ENCODE assay signal across 13 cellular contexts in the genomic region with DNA sequence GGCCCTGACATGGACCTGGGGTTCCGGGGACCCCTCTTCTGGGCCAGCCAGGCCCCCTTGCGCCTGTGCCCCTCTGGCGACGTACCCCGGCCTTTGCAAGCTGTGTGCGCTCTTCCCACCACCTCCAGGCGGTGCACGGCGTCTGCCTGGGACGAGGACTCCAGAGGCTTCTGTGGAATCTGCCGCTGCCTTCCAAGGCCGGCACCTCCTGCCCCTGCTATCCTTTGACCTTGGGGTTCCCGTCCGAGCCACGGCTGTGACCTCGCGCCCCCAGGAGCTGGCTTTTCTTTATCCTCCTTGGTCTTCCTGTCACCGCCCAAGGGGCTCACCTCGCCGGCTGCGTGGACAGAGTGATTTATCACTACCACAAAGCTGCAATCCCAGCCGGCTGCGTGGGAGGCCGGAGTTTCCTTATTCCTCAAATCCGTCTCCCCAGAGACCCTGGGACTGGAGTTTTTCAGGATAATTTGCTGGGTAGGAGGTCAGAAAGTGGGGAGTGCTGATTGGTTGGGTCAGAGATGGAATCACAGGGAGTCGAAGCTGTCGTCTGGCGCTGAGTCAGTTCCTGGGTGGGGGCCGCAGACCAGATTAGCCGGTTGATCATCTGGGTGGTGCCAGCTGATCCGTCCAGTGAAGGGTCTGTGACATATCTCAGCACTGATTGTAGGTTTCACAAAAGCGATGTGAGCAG. TPM values are rescaled to one million over a fixed set of nuclear protein-coding genes. Genes with fewer than 3 reads are reported as not detected.
A peak's percentile ranks its signal among the peaks of the same experiment; 100 is the strongest.
DNase-seq lines count a peak whose midpoint lies in the region; ATAC-seq and TF ChIP-seq lines count a peak whose summit lies in the region.
"Had no signal": no experiment of that assay in that cellular context is flagged by ENCODE, and none has a peak within 500 bp of the region (broad histone marks: within the 10 kb centered on the region; RNA-seq: fewer than 3 reads in every experiment).

No MANE protein-coding gene starts in this region.

- CTCF ChIA-PET in WTC11 (lab: Charles Lee), result no interaction called here
- CTCF ChIA-PET in activated CD4-positive, alpha-beta memory T cell treated with anti-CD3 and anti-CD28 coated beads, Interleukin-2, amount 10 ng/mL, durations not matched to agents 7 days and 5 days (lab: Charles Lee), result no interaction called here

- H3K9me3 ChIP-seq in left ventricle myocardium inferior (replicated peaks), result no peaks in the 10 kb centered on the region
- H3K9me3 ChIP-seq: adrenal gland, testis had no signal

- intact Hi-C loops in left ventricle myocardium inferior (cut with micrococcal nuclease) (no loop called here), posterior vena cava (cut with DNase I) (no loop called here)

- H3K9me3 Mint-ChIP-seq in WTC11, result no peaks in the 10 kb centered on the region
- H3K9me3 Mint-ChIP-seq in activated CD4-positive, alpha-beta memory T cell treated with anti-CD3 and anti-CD28 coated beads, Interleukin-2, amount 10 ng/mL, durations not matched to agents 7 days and 5 days, result no peaks in the 10 kb centered on the region

- H3K4me3 ChIP-seq in left ventricle myocardium inferior, result peak overlapping the region; percentile 35
- H3K4me3 ChIP-seq: adrenal gland, testis had no signal

- peaks cover 15% of the 10 kb centered on the region for H3K4me1 ChIP-seq in left ventricle myocardium inferior
- H3K4me1 ChIP-seq: testis had no signal

- no peaks in the 10 kb centered on the region for H3K36me3 Mint-ChIP-seq in WTC11
- H3K36me3 Mint-ChIP-seq in activated CD4-positive, alpha-beta memory T cell treated with anti-CD3 and anti-CD28 coated beads, Interleukin-2, amount 10 ng/mL, durations not matched to agents 7 days and 5 days (ENCODE audit: low read depth), result no peaks in the 10 kb centered on the region

- no peaks in the 10 kb centered on the region for H3K27me3 Mint-ChIP-seq in WTC11 (ENCODE audit: low read depth)
- no peaks in the 10 kb centered on the region for H3K27me3 Mint-ChIP-seq in activated CD4-positive, alpha-beta memory T cell treated with anti-CD3 and anti-CD28 coated beads, Interleukin-2, amount 10 ng/mL, durations not matched to agents 7 days and 5 days

- no peak overlapping the region for H3K27ac Mint-ChIP-seq in WTC11
- no peak overlapping the region for H3K27ac Mint-ChIP-seq in activated CD4-positive, alpha-beta memory T cell treated with anti-CD3 and anti-CD28 coated beads, Interleukin-2, amount 10 ng/mL, durations not matched to agents 7 days and 5 days

- DNase-seq in ELF-1 (ENCODE audit: low read depth, low spot score), result peak; percentile 85
- DNase-seq in WTC11 (ENCODE audit: low spot score), result peak; percentile 5
- DNase-seq in left ventricle myocardium inferior, result no peak
- peak; percentile 79 for DNase-seq in posterior vena cava (ENCODE audit: low spot score)
- no peak for DNase-seq in NCI-H526 treated with DMSO at 0.1 percent for 48 hours (lab: John Stamatoyannopoulos, UW)
- no peak for DNase-seq in activated CD4-positive, alpha-beta memory T cell treated with anti-CD3 and anti-CD28 coated beads, Interleukin-2, amount 10 ng/mL, durations not matched to agents 7 days and 5 days
- DNase-seq: activated CD4-positive, alpha-beta T cell treated with anti-CD3 and anti-CD28 coated beads, Interleukin-2, amount 50 U/mL, for 1 hour; NCI-H187; SHP77 treated with DMSO at 0.1 percent for 48 hours; testis had no signal

- POLR2A ChIA-PET in WTC11 (lab: Charles Lee), result no interaction called here
- POLR2A ChIA-PET in activated CD4-positive, alpha-beta memory T cell treated with anti-CD3 and anti-CD28 coated beads, Interleukin-2, amount 10 ng/mL, durations not matched to agents 7 days and 5 days (lab: Charles Lee), result no interaction called here

- TF ChIP-seq CTCF in WTC11 (IDR thresholded peaks at IDR 0.05) (no peak), left ventricle myocardium inferior (IDR thresholded peaks at IDR 0.05; ENCODE audit: borderline replicate concordance) (no peak)

- no peaks in the 10 kb centered on the region for H3K36me3 ChIP-seq in left ventricle myocardium inferior
- H3K36me3 ChIP-seq: adrenal gland had no signal

- H3K4me3 Mint-ChIP-seq in WTC11, result no peak overlapping the region
- H3K4me3 Mint-ChIP-seq in activated CD4-positive, alpha-beta memory T cell treated with anti-CD3 and anti-CD28 coated beads, Interleukin-2, amount 10 ng/mL, durations not matched to agents 7 days and 5 days, result no peak overlapping the region

- ATAC-seq in WTC11, result peak; percentile 68
- ATAC-seq in GM19324 (IDR thresholded peaks at IDR 0.05; ENCODE audit: low FRiP score, unreplicated experiment), result no peak
- ATAC-seq in GM18861 (IDR thresholded peaks at IDR 0.05; ENCODE audit: unreplicated experiment), result no peak

- peaks cover 10% of the 10 kb centered on the region for H3K4me1 Mint-ChIP-seq in WTC11
- no peaks in the 10 kb centered on the region for H3K4me1 Mint-ChIP-seq in activated CD4-positive, alpha-beta memory T cell treated with anti-CD3 and anti-CD28 coated beads, Interleukin-2, amount 10 ng/mL, durations not matched to agents 7 days and 5 days

- peak overlapping the region; percentile 27 for H3K27ac ChIP-seq in left ventricle myocardium inferior (replicated peaks)
- H3K27ac ChIP-seq: testis had no signal

- H3K27me3 ChIP-seq in left ventricle myocardium inferior (ENCODE audit: low read depth), result peaks cover 12% of the 10 kb centered on the region
- H3K27me3 ChIP-seq: adrenal gland, testis had no signal

TF ChIP-seq in WTC11, 78 proteins besides CTCF, POLR2A, EP300 and RAD21:
- TF ChIP-seq IRF2 (CRISPR knock-in tag; IDR thresholded peaks at IDR 0.05; ENCODE audit: borderline replicate concordance, low read depth) (no peak), GABPB1 (CRISPR knock-in tag; IDR thresholded peaks at IDR 0.05) (0 out of 2 replicates have a peak, but pooled peaks have one; percentile 12), FOXP1 (CRISPR knock-in tag; IDR thresholded peaks at IDR 0.05; ENCODE audit: borderline replicate concordance) (no peak)
TF ChIP-seq in WTC11: peak in this region for 1.

RNA-seq across cellular contexts. Expression of gene PLCXD1, which starts 19.9 kb away (rescaled TPM):
- total RNA-seq in WTC11 (2021) (131 to 155 TPM (median 150 TPM) in 3 replicates), left ventricle myocardium inferior (4.0 TPM), posterior vena cava (1 to 10 TPM; 3.1 to 5.6 TPM)
- total RNA-seq in activated CD4-positive, alpha-beta memory T cell treated with anti-CD3 and anti-CD28 coated beads, Interleukin-2, amount 10 ng/mL, durations not matched to agents 7 days and 5 days, result 10 to 100 TPM; 34.5 to 35.5 TPM

RNA-seq across cellular contexts. Expression of gene GTPBP6, which starts 57.3 kb away (rescaled TPM):
- 63.9 to 68.5 TPM (median 67.9 TPM) in 3 replicates for total RNA-seq in WTC11 (2021)
- 51.1 TPM for total RNA-seq in left ventricle myocardium inferior
- 10 to 100 TPM; 31.1 to 34.9 TPM for total RNA-seq in posterior vena cava
- 10 to 100 TPM; 46.2 to 46.7 TPM for total RNA-seq in activated CD4-positive, alpha-beta memory T cell treated with anti-CD3 and anti-CD28 coated beads, Interleukin-2, amount 10 ng/mL, durations not matched to agents 7 days and 5 days

Comparison
In these comparisons a context has a peak if more than half of its experiments do, and no peak if none do; other contexts are left out.
1. DNase-seq: peak in ELF-1 (single experiment), WTC11 (single experiment) and posterior vena cava (single experiment); none in left ventricle myocardium inferior (single experiment), NCI-H526 treated with DMSO at 0.1 percent for 48 hours (single experiment) and activated CD4-positive, alpha-beta memory T cell treated with anti-CD3 and anti-CD28 coated beads, Interleukin-2, amount 10 ng/mL, durations not matched to agents 7 days and 5 days (single experiment).